ENCODE assay signal across 30 cellular contexts in the genomic region with DNA sequence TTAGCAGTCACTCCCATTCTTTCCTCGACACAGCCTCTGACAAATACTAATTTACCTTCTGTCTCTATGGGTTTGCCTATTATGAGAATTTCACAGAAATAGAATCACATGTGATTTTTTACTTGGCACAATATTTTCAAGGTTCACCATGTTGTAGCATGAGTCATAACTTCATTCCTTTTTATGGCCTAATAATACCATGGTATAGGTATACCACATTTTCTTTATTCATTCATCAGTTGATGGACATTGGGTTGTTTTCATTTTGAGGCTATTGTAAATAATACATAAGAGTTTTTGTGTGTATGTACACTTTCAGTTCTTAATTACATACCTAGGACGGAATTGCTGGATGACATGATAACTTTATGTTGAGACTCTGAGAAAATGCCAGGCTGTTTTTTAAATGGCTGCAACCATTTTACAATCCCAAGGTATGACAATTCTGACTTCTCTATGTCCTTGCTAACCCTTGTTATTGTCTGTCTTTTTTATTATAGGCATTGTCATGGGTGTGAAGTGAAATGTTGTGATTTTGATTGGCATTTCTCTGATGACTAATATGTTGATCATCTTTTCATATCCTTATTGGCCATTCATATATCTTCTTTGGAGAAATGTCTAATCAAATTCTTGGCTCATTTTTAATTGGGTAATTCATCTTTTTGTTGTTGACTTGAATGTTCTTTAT.
"Had no signal": no experiment of that assay in that cellular context is flagged by ENCODE, and none has a peak within 500 bp of the region (broad histone marks: within the 10 kb centered on the region; RNA-seq: fewer than 3 reads in every experiment).

No MANE protein-coding gene starts in this region.

- H3K9me3 ChIP-seq: SJCRH30, SK-N-SH had no signal

- H3K4me2 ChIP-seq: SK-N-SH had no signal

- H3K4me3 ChIP-seq: K562, SJCRH30 had no signal

- H3K27ac Mint-ChIP-seq: activated CD4-positive, alpha-beta memory T cell treated with anti-CD3 and anti-CD28 coated beads, Interleukin-2, amount 10 ng/mL, durations not matched to agents 7 days and 5 days; activated CD4-positive, alpha-beta T cell treated with anti-CD3 and anti-CD28 coated beads for 36 hours; activated naive CD4-positive, alpha-beta T cell treated with anti-CD3 and anti-CD28 coated beads for 36 hours; activated naive CD8-positive, alpha-beta T cell; activated T-helper 17 cell treated with anti-CD3 and anti-CD28 coated beads, Interleukin-2, amount 50 U/mL, for 72 hours; brain had no signal

- H3K27me3 Mint-ChIP-seq: activated CD4-positive, alpha-beta memory T cell treated with anti-CD3 and anti-CD28 coated beads, Interleukin-2, amount 10 ng/mL, durations not matched to agents 7 days and 5 days; brain had no signal

- H3K4me3 Mint-ChIP-seq: activated CD4-positive, alpha-beta memory T cell treated with anti-CD3 and anti-CD28 coated beads, Interleukin-2, amount 10 ng/mL, durations not matched to agents 7 days and 5 days; activated CD4-positive, alpha-beta T cell treated with anti-CD3 and anti-CD28 coated beads for 36 hours; activated naive CD4-positive, alpha-beta T cell treated with anti-CD3 and anti-CD28 coated beads for 36 hours; activated naive CD8-positive, alpha-beta T cell; activated T-helper 17 cell treated with anti-CD3 and anti-CD28 coated beads, Interleukin-2, amount 50 U/mL, for 72 hours; brain had no signal

- DNase-seq: activated CD4-positive, alpha-beta memory T cell treated with anti-CD3 and anti-CD28 coated beads, Interleukin-2, amount 10 ng/mL, durations not matched to agents 7 days and 5 days; activated CD4-positive, alpha-beta T cell treated with anti-CD3 and anti-CD28 coated beads for 36 hours; activated CD4-positive, alpha-beta T cell treated with anti-CD3 and anti-CD28 coated beads, Interleukin-2, amount 50 U/mL, for 1 hour; activated gamma-delta T cell; activated naive CD4-positive, alpha-beta T cell treated with anti-CD3 and anti-CD28 coated beads for 36 hours; activated T-cell treated with anti-CD3 and anti-CD28 coated beads for 4 hours; activated T-cell treated with anti-CD3 and anti-CD28 coated beads, Interleukin-2, amount 50 U/mL, for 48 hours; amygdala; Karpas-422; NCI-H1105 treated with DMSO at 0.1 percent for 48 hours; NCI-H1436 treated with DMSO at 0.1 percent for 48 hours; NCI-H187; NCI-H2107; NCI-H2171 treated with DMSO at 0.1 percent for 48 hours; NCI-H345; NCI-H510A; NCI-H526 treated with DMSO at 0.1 percent for 48 hours; NCI-H82; Right ventricle myocardium superior; RPMI8226; SJCRH30; SK-N-SH; T-helper 1 cell had no signal

- H3K4me1 ChIP-seq: SJCRH30 had no signal

- FAIRE-seq: astrocyte, K562 had no signal

- H3K9me3 Mint-ChIP-seq: activated CD4-positive, alpha-beta memory T cell treated with anti-CD3 and anti-CD28 coated beads, Interleukin-2, amount 10 ng/mL, durations not matched to agents 7 days and 5 days; activated naive CD4-positive, alpha-beta T cell treated with anti-CD3 and anti-CD28 coated beads for 36 hours; activated T-helper 17 cell treated with anti-CD3 and anti-CD28 coated beads, Interleukin-2, amount 50 U/mL, for 72 hours; brain had no signal

- H3K36me3 Mint-ChIP-seq: activated naive CD8-positive, alpha-beta T cell; brain had no signal

- H3K27ac ChIP-seq: SJCRH30, VCaP had no signal

- H3K4me1 Mint-ChIP-seq: activated CD4-positive, alpha-beta memory T cell treated with anti-CD3 and anti-CD28 coated beads, Interleukin-2, amount 10 ng/mL, durations not matched to agents 7 days and 5 days; activated CD4-positive, alpha-beta T cell treated with anti-CD3 and anti-CD28 coated beads for 36 hours had no signal

- ATAC-seq: activated CD4-positive, alpha-beta T cell treated with anti-CD3 and anti-CD28 coated beads for 36 hours; activated T-helper 17 cell treated with anti-CD3 and anti-CD28 coated beads, Interleukin-2, amount 50 U/mL, for 72 hours; K562; Panc1 had no signal
